Comparison of ENCODE assay signal across 31 cellular contexts in genomic region chr7:146057958-146058357, GRCh38. TPM values are rescaled to one million over a fixed set of nuclear protein-coding genes. Genes with fewer than 3 reads are reported as not detected.
"Had no signal": no experiment of that assay in that cellular context is flagged by ENCODE, and none has a peak within 500 bp of the region (broad histone marks: within the 10 kb centered on the region; RNA-seq: fewer than 3 reads in every experiment).

No MANE protein-coding gene starts in this region.

- H3K4me1 ChIP-seq: ascending aorta had no signal

- H3K27ac ChIP-seq: ascending aorta, cardiac muscle cell, WERI-Rb-1 had no signal

- H3K36me3 ChIP-seq: ascending aorta, cardiac muscle cell, WERI-Rb-1 had no signal

- H3K27me3 ChIP-seq: ascending aorta, cardiac muscle cell had no signal

- H3K4me3 ChIP-seq: ascending aorta, cardiac muscle cell had no signal

- DNase-seq: activated CD4-positive, alpha-beta memory T cell treated with anti-CD3 and anti-CD28 coated beads, Interleukin-2, amount 10 ng/mL, durations not matched to agents 7 days and 5 days; activated CD4-positive, alpha-beta T cell treated with anti-CD3 and anti-CD28 coated beads for 1 hour; activated CD4-positive, alpha-beta T cell treated with anti-CD3 and anti-CD28 coated beads for 36 hours; activated CD4-positive, alpha-beta T cell treated with anti-CD3 and anti-CD28 coated beads for 48 hours; activated CD4-positive, alpha-beta T cell treated with anti-CD3 and anti-CD28 coated beads, Interleukin-2, amount 10 ng/mL, durations not matched to agents 7 days and 5 days; activated CD4-positive, alpha-beta T cell treated with anti-CD3 and anti-CD28 coated beads, Interleukin-2, amount 50 U/mL, for 48 hours; activated CD4-positive, CD25-positive, alpha-beta regulatory T cell; activated CD8-positive, alpha-beta memory T cell treated with anti-CD3 and anti-CD28 coated beads for 24 hours; activated CD8-positive, alpha-beta memory T cell treated with anti-CD3 and anti-CD28 coated beads, Interleukin-2, amount 10 ng/mL, durations not matched to agents 7 days and 5 days; activated CD8-positive, alpha-beta memory T cell treated with anti-CD3 and anti-CD28 coated beads, Interleukin-2, amount 50 U/mL, for 48 hours; activated CD8-positive, alpha-beta T cell treated with anti-CD3 and anti-CD28 coated beads, Interleukin-2, amount 10 ng/mL, durations not matched to agents 7 days and 5 days; activated effector memory CD4-positive, alpha-beta T cell treated with Interleukin-2 at 50 U/mL for 16 hours; activated gamma-delta T cell; activated naive CD4-positive, alpha-beta T cell treated with anti-CD3 and anti-CD28 coated beads, Interleukin-2, amount 10 ng/mL, durations not matched to agents 7 days and 5 days; activated naive CD4-positive, alpha-beta T cell treated with Interleukin-2 at 50 U/mL for 16 hours; activated naive CD8-positive, alpha-beta T cell treated with anti-CD3 and anti-CD28 coated beads, Interleukin-2, amount 10 ng/mL, durations not matched to agents 7 days and 5 days; activated naive CD8-positive, alpha-beta T cell treated with anti-CD3 and anti-CD28 coated beads, Interleukin-2, amount 50 U/mL, for 24 hours; activated T-cell treated with anti-CD3 and anti-CD28 coated beads, Interleukin-2, amount 50 U/mL, for 24 hours; activated T-cell treated with anti-CD3 and anti-CD28 coated beads, Interleukin-2, amount 50 U/mL, for 48 hours; amygdala; anterior cingulate cortex; caudate nucleus; T-helper 1 cell; T-helper 2 cell; T-helper 9 cell; WERI-Rb-1 had no signal

- H3K9me3 ChIP-seq: ascending aorta had no signal

- ATAC-seq: activated CD4-positive, alpha-beta T cell treated with anti-CD3 and anti-CD28 coated beads for 36 hours; activated CD4-positive, CD25-positive, alpha-beta regulatory T cell treated with anti-CD3 and anti-CD28 coated beads, Interleukin-2, amount 50 U/mL, for 24 hours; activated CD8-positive, alpha-beta memory T cell treated with anti-CD3 and anti-CD28 coated beads, Interleukin-2, amount 10 ng/mL, durations not matched to agents 7 days and 5 days; activated CD8-positive, alpha-beta T cell treated with anti-CD3 and anti-CD28 coated beads, Interleukin-2, amount 10 ng/mL, durations not matched to agents 7 days and 5 days; activated naive CD8-positive, alpha-beta T cell treated with anti-CD3 and anti-CD28 coated beads, Interleukin-2, amount 50 U/mL, for 24 hours; WTC11 had no signal

RNA-seq across cellular contexts. Expression of gene CNTNAP2, which starts 58.6 kb away (rescaled TPM):
- total RNA-seq: activated CD4-positive, alpha-beta memory T cell treated with anti-CD3 and anti-CD28 coated beads, Interleukin-2, amount 10 ng/mL, durations not matched to agents 7 days and 5 days; activated CD4-positive, alpha-beta T cell treated with anti-CD3 and anti-CD28 coated beads for 36 hours; activated CD4-positive, alpha-beta T cell treated with anti-CD3 and anti-CD28 coated beads, Interleukin-2, amount 10 ng/mL, durations not matched to agents 7 days and 5 days; activated CD8-positive, alpha-beta memory T cell treated with anti-CD3 and anti-CD28 coated beads, Interleukin-2, amount 10 ng/mL, durations not matched to agents 7 days and 5 days; activated CD8-positive, alpha-beta T cell treated with anti-CD3 and anti-CD28 coated beads, Interleukin-2, amount 10 ng/mL, durations not matched to agents 7 days and 5 days; activated naive CD8-positive, alpha-beta T cell treated with anti-CD3 and anti-CD28 coated beads, Interleukin-2, amount 10 ng/mL, durations not matched to agents 7 days and 5 days; activated T-helper 2 cell treated with anti-CD3 and anti-CD28 coated beads, Interferon-gamma antibody, Interleukin-2, Interleukin-4, amounts not matched to agents 10 μg/mL and 5 μg/mL and 100 μg/mL, durations not matched to agents 14 hours and 24 hours and 36 hours; ascending aorta had no signal
